ENCODE assay signal across 10 cellular contexts in genomic region chr5:114447084-114447773, GRCh38.
DNase-seq lines count a peak whose midpoint lies in the region; TF ChIP-seq lines count a peak whose summit lies in the region.
"Had no signal": no experiment of that assay in that cellular context is flagged by ENCODE, and none has a peak within 500 bp of the region (broad histone marks: within the 10 kb centered on the region; RNA-seq: fewer than 3 reads in every experiment).

No MANE protein-coding gene starts in this region.

- H3K4me3 ChIP-seq in mammary epithelial cell (replicated peaks in 1 of 3; ENCODE audit: insufficient read depth in 1 of 3, low read depth in 2 of 3, low read length in 3 of 3) (no peak overlapping the region), transverse colon (no peak overlapping the region), sigmoid colon (no peak overlapping the region)

- no TSS peak for BruUV-seq in mammary epithelial cell (replicated peaks; lab: Mats Ljungman, UMichigan)

- no peak overlapping the region for H3K9ac ChIP-seq in mammary epithelial cell (ENCODE audit: insufficient read depth, low read length)

- DNase-seq in NOMO-1 treated with DMSO at 0.1 percent for 48 hours (lab: John Stamatoyannopoulos, UW; ENCODE audit: unreplicated experiment): peak; percentile 31
- DNase-seq in NOMO-1 treated with dmso at 0.1 percent for 144 hours (lab: John Stamatoyannopoulos, UW; ENCODE audit: unreplicated experiment): no peak
- DNase-seq in HT1080 (ENCODE audit: low read depth): peak; percentile 15
- DNase-seq in mammary epithelial cell: no peak
- DNase-seq in transverse colon: no peak
- DNase-seq in NCI-H446 (lab: John Stamatoyannopoulos, UW): no peak
- no peak for DNase-seq in NCI-H1436 (lab: John Stamatoyannopoulos, UW)
- no peak for DNase-seq in sigmoid colon
- DNase-seq: naive thymus-derived CD8-positive, alpha-beta T cell; stimulated activated naive B cell treated with anti-CD40 and anti-IgM and Interleukin-4, amounts not matched to agents 10 μg/mL and 1 μg/mL and 100 μg/mL, for 72 hours had no signal

- no peak overlapping the region for H3K4me2 ChIP-seq in mammary epithelial cell (ENCODE audit: insufficient read depth, low read depth, low read length)

- H4K20me1 ChIP-seq in mammary epithelial cell (ENCODE audit: insufficient read depth, low read length): no peaks in the 10 kb centered on the region

- TF ChIP-seq POLR2A in transverse colon (IDR thresholded peaks at IDR 0.05) (no peak), sigmoid colon (IDR thresholded peaks at IDR 0.05) (no peak)

- WGBS in mammary epithelial cell (ENCODE audit: low coverage, missing lambda C conversion rate): 29% methylated on average over 1 of the region's 1 CpG
- 59 to 71% methylated on average over 1 of the region's 1 CpG for WGBS in transverse colon (ENCODE audit: low coverage in 1 of 2), 2 donors
- WGBS in sigmoid colon, 2 donors: 32 to 75% methylated on average over 1 of the region's 1 CpG

- H3K27me3 ChIP-seq in mammary epithelial cell (ENCODE audit: insufficient read depth, low read length): peaks cover 1% of the 10 kb centered on the region
- no peaks in the 10 kb centered on the region for H3K27me3 ChIP-seq in transverse colon
- H3K27me3 ChIP-seq in sigmoid colon: no peaks in the 10 kb centered on the region

- in situ Hi-C loops in mammary epithelial cell (cut with MboI; ENCODE audit: low sequenced_read_pairs in 2 of 2): loop anchor here (10.0 to 25.0 kb wide), 2 partner anchors 352 to 760 kb away; no protein-coding TSS in a partner anchor
- in situ Hi-C loops in transverse colon (cut with MboI; ENCODE audit: low pct_ligation_motif_present in 1 of 4, low pct_unique_long_range_greater_than_20kb in 1 of 4, low sequenced_read_pairs in 3 of 4): loop anchor here in 2 of 4 donors (10.0 to 25.0 kb wide), 2 partner anchors 772 to 785 kb away; no protein-coding TSS in a partner anchor

- H3K27ac ChIP-seq in mammary epithelial cell (ENCODE audit: insufficient read depth, low read depth, low read length): no peak overlapping the region
- H3K27ac ChIP-seq in transverse colon: no peak overlapping the region
- no peak overlapping the region for H3K27ac ChIP-seq in sigmoid colon

- intact Hi-C loops in mammary epithelial cell (cut with micrococcal nuclease): no loop called here
- intact Hi-C loops in transverse colon (cut with DNase I; ENCODE audit: low total_unique reads): no loop called here
- intact Hi-C loops in sigmoid colon (cut with DNase I): loop anchor here (5.0 to 10.0 kb wide), 2 partner anchors 85 to 432 kb away; partner anchors contain the start of gene KCNN2

- CTCF ChIA-PET in mammary epithelial cell (lab: Charles Lee; ENCODE audit: low non-redundant PET): interaction anchor here (0.8 kb wide), 1 partner anchor 833 kb away, joined by 10 read pairs; no protein-coding TSS in a partner anchor

- no peaks in the 10 kb centered on the region for H3K79me2 ChIP-seq in mammary epithelial cell (ENCODE audit: insufficient read depth, low read length)

- no peak for TF ChIP-seq EP300 in transverse colon (IDR thresholded peaks at IDR 0.05; ENCODE audit: low read depth)
- no peak for TF ChIP-seq EP300 in sigmoid colon (IDR thresholded peaks at IDR 0.05)

- H3K36me3 ChIP-seq in mammary epithelial cell (ENCODE audit: insufficient read depth, low read length): no peaks in the 10 kb centered on the region
- H3K36me3 ChIP-seq in transverse colon: no peaks in the 10 kb centered on the region
- no peaks in the 10 kb centered on the region for H3K36me3 ChIP-seq in sigmoid colon

- TF ChIP-seq CTCF in mammary epithelial cell (conservative IDR thresholded peaks at IDR 0.05 in 1 of 2, IDR thresholded peaks at IDR 0.05 in 1 of 2; ENCODE audit: extremely low read depth in 1 of 2, insufficient read depth in 1 of 2, low read depth in 1 of 2, low read length in 2 of 2) (peak; percentile 34 to 38), transverse colon (IDR thresholded peaks at IDR 0.05) (peak in 3 of 5 experiments; percentile 15 to 30 (median 21)), sigmoid colon (IDR thresholded peaks at IDR 0.05) (peak in 1 of 4 experiments; percentile 9)

- H3K4me1 ChIP-seq in mammary epithelial cell (ENCODE audit: insufficient read depth, low read length): no peaks in the 10 kb centered on the region
- H3K4me1 ChIP-seq in transverse colon: peaks cover 0 to 3% (median 0%) of the 10 kb centered on the region in 4 donors
- H3K4me1 ChIP-seq in sigmoid colon: peaks cover 0 to 10% (median 6%) of the 10 kb centered on the region in 4 donors

- H3K9me3 ChIP-seq in mammary epithelial cell (replicated peaks; ENCODE audit: insufficient read depth, low read length): no peaks in the 10 kb centered on the region
- H3K9me3 ChIP-seq in transverse colon: no peaks in the 10 kb centered on the region
- no peaks in the 10 kb centered on the region for H3K9me3 ChIP-seq in sigmoid colon

- dilution Hi-C loops in mammary epithelial cell (cut with HindIII; ENCODE audit: low sequenced_read_pairs): no loop called here

- H2AFZ ChIP-seq in mammary epithelial cell (ENCODE audit: low read depth, low read length): no peak overlapping the region

Comparison
In these comparisons a context has a peak if more than half of its experiments do, and no peak if none do; other contexts are left out.
1. DNase-seq: peak in NOMO-1 treated with DMSO at 0.1 percent for 48 hours (single experiment) and HT1080 (single experiment); none in NOMO-1 treated with dmso at 0.1 percent for 144 hours (single experiment), mammary epithelial cell (single experiment), transverse colon (single experiment), NCI-H446 (0 of 2), NCI-H1436 (single experiment) and sigmoid colon (single experiment).